26 cellular contexts compared by ENCODE assay signal in genomic region chr1:208962867-208963266, GRCh38.
"Had no signal": no experiment of that assay in that cellular context is flagged by ENCODE, and none has a peak within 500 bp of the region (broad histone marks: within the 10 kb centered on the region; RNA-seq: fewer than 3 reads in every experiment).

No MANE protein-coding gene starts in this region.

- DNase-seq: activated B cell treated with CpG ODN at 0.5 μM for 24 hours; activated CD4-positive, alpha-beta memory T cell treated with anti-CD3 and anti-CD28 coated beads for 36 hours; activated CD4-positive, alpha-beta T cell treated with anti-CD3 and anti-CD28 coated beads for 4 hours; activated CD4-positive, alpha-beta T cell treated with anti-CD3 and anti-CD28 coated beads, Interleukin-2, amount 10 ng/mL, durations not matched to agents 24 days and 14 days; activated CD4-positive, alpha-beta T cell treated with anti-CD3 and anti-CD28 coated beads, Interleukin-2, amount 50 U/mL, for 1 hour; activated CD4-positive, alpha-beta T cell treated with anti-CD3 and anti-CD28 coated beads, Interleukin-2, amount 50 U/mL, for 4 hours; activated CD4-positive, CD25-positive, alpha-beta regulatory T cell treated with anti-CD3 and anti-CD28 coated beads, Interleukin-2, amount 50 U/mL, for 72 hours; activated CD8-positive, alpha-beta memory T cell treated with anti-CD3 and anti-CD28 coated beads, Interleukin-2, amount 50 U/mL, for 48 hours; activated CD8-positive, alpha-beta T cell treated with anti-CD3 and anti-CD28 coated beads for 36 hours; activated effector memory CD4-positive, alpha-beta T cell treated with Interleukin-2 at 50 U/mL for 16 hours; activated gamma-delta T cell; activated naive CD4-positive, alpha-beta T cell treated with anti-CD3 and anti-CD28 coated beads, Interleukin-2, amount 10 ng/mL, durations not matched to agents 7 days and 5 days; activated naive CD4-positive, alpha-beta T cell treated with Interleukin-2 at 50 U/mL for 16 hours; activated naive CD8-positive, alpha-beta T cell treated with anti-CD3 and anti-CD28 coated beads, Interleukin-2, amount 10 ng/mL, durations not matched to agents 7 days and 5 days; activated naive CD8-positive, alpha-beta T cell treated with anti-CD3 and anti-CD28 coated beads, Interleukin-2, amount 50 U/mL, for 24 hours; activated T-cell treated with anti-CD3 and anti-CD28 coated beads, Interleukin-2, amount 50 U/mL, for 24 hours; activated T-cell treated with anti-CD3 and anti-CD28 coated beads, Interleukin-2, amount 50 U/mL, for 48 hours; amygdala; anterior cingulate cortex; body of pancreas; brain microvascular endothelial cell; central memory CD4-positive, alpha-beta T cell; T-helper 2 cell; T-helper 9 cell had no signal

- ATAC-seq: activated CD8-positive, alpha-beta T cell treated with anti-CD3 and anti-CD28 coated beads for 36 hours; activated naive CD8-positive, alpha-beta T cell treated with anti-CD3 and anti-CD28 coated beads, Interleukin-2, amount 50 U/mL, for 24 hours; body of pancreas had no signal

- H3K4me3 ChIP-seq: ascending aorta, body of pancreas, breast epithelium had no signal
